ENCODE assay signal across 11 cellular contexts in genomic region chr1:172400073-172400737, GRCh38. TPM values are rescaled to one million over a fixed set of nuclear protein-coding genes. Genes with fewer than 3 reads are reported as not detected.
DNase-seq lines count a peak whose midpoint lies in the region; ATAC-seq and TF ChIP-seq lines count a peak whose summit lies in the region.
"Had no signal": no experiment of that assay in that cellular context is flagged by ENCODE, and none has a peak within 500 bp of the region (broad histone marks: within the 10 kb centered on the region; RNA-seq: fewer than 3 reads in every experiment).

No MANE protein-coding gene starts in this region.

- no peaks in the 10 kb centered on the region for H3K36me3 ChIP-seq in CD8-positive, alpha-beta T cell (ENCODE audit: insufficient read depth, low read length)
- no peaks in the 10 kb centered on the region for H3K36me3 ChIP-seq in SJCRH30
- no peaks in the 10 kb centered on the region for H3K36me3 ChIP-seq in left ventricle myocardium inferior
- H3K36me3 ChIP-seq in sigmoid colon = no peaks in the 10 kb centered on the region

- TF ChIP-seq CTCF in CD8-positive, alpha-beta T cell (IDR thresholded peaks at IDR 0.05) = no peak
- no peak for TF ChIP-seq CTCF in left ventricle myocardium inferior (IDR thresholded peaks at IDR 0.05; ENCODE audit: borderline replicate concordance)
- no peak for TF ChIP-seq CTCF in sigmoid colon (IDR thresholded peaks at IDR 0.05)

- H3K4me1 ChIP-seq in CD8-positive, alpha-beta T cell (ENCODE audit: insufficient read depth, low read length) = peaks cover 38% of the 10 kb centered on the region
- H3K4me1 ChIP-seq in SJCRH30 (peaks cover 32% of the 10 kb centered on the region), left ventricle myocardium inferior (peaks cover 55% of the 10 kb centered on the region), sigmoid colon (peaks cover 0 to 51% (median 45%) of the 10 kb centered on the region in 4 donors)

- DNase-seq in CD8-positive, alpha-beta T cell = no peak
- peak in 1 of 2 experiments; percentile 42 for DNase-seq in SJCRH30
- DNase-seq in left ventricle myocardium inferior = no peak
- no peak for DNase-seq in sigmoid colon
- DNase-seq in SW480 (ENCODE audit: low spot score) = no peak
- no peak for DNase-seq in hippocampal formation (lab: John Stamatoyannopoulos, UW)
- DNase-seq in activated CD4-positive, CD25-positive, alpha-beta regulatory T cell treated with anti-CD3 and anti-CD28 coated beads, Interleukin-2, amount 50 U/mL, for 72 hours = no peak
- DNase-seq: kidney had no signal

- CTCF ChIA-PET in CD8-positive, alpha-beta T cell (lab: Charles Lee) = interaction anchor here (0.7 to 3.5 kb wide), 37 partner anchors 8 to 599 kb away, joined by 3 to 30 read pairs (median 4); partner anchors contain the start of gene PIGC

- WGBS in sigmoid colon, 2 donors = 41 to 65% methylated on average over 6 of the region's 6 CpGs

- no peak for ATAC-seq in CD8-positive, alpha-beta T cell
- ATAC-seq in GM18867 (IDR thresholded peaks at IDR 0.05; ENCODE audit: unreplicated experiment) = no peak

- no peaks in the 10 kb centered on the region for H3K36me3 Mint-ChIP-seq in CD8-positive, alpha-beta T cell

- H3K4me1 Mint-ChIP-seq in CD8-positive, alpha-beta T cell (ENCODE audit: low read depth) = peaks cover 59% of the 10 kb centered on the region

- no peaks in the 10 kb centered on the region for H3K9me3 ChIP-seq in CD8-positive, alpha-beta T cell (ENCODE audit: low read length)
- H3K9me3 ChIP-seq in SJCRH30 (replicated peaks) = no peaks in the 10 kb centered on the region
- H3K9me3 ChIP-seq in left ventricle myocardium inferior (replicated peaks) = no peaks in the 10 kb centered on the region
- no peaks in the 10 kb centered on the region for H3K9me3 ChIP-seq in sigmoid colon

- no peaks in the 10 kb centered on the region for H3K27me3 Mint-ChIP-seq in CD8-positive, alpha-beta T cell (ENCODE audit: low read depth)
- H3K27me3 Mint-ChIP-seq: activated naive CD4-positive, alpha-beta T cell treated with anti-CD3 and anti-CD28 coated beads, Interleukin-2, amount 10 ng/mL, durations not matched to agents 7 days and 5 days had no signal

- POLR2A ChIA-PET in CD8-positive, alpha-beta T cell (lab: Charles Lee) = interaction anchor here (0.8 to 4.1 kb wide), 6 partner anchors 19 to 310 kb away, joined by 3 to 14 read pairs (median 4); partner anchors contain the start of gene PIGC

- no peak overlapping the region for H3K4me3 ChIP-seq in CD8-positive, alpha-beta T cell (ENCODE audit: low read depth, low read length)
- no peak overlapping the region for H3K4me3 ChIP-seq in SJCRH30
- no peak overlapping the region for H3K4me3 ChIP-seq in left ventricle myocardium inferior
- no peak overlapping the region for H3K4me3 ChIP-seq in sigmoid colon

- no peak overlapping the region for H3K27ac ChIP-seq in CD8-positive, alpha-beta T cell (ENCODE audit: low read depth, low read length)
- H3K27ac ChIP-seq in SJCRH30 = peak overlapping the region; percentile 73
- H3K27ac ChIP-seq in left ventricle myocardium inferior (replicated peaks) = peak overlapping the region; percentile 80
- H3K27ac ChIP-seq in sigmoid colon = peak overlapping the region; percentile 68 to 82 (median 78)

- H3K27ac Mint-ChIP-seq in CD8-positive, alpha-beta T cell = peak overlapping the region; percentile 68

- intact Hi-C loops in CD8-positive, alpha-beta T cell (cut with DNase I, micrococcal nuclease) = loop anchor here (2.0 to 10.0 kb wide), 2 partner anchors 45 to 595 kb away; partner anchors contain the start of gene PIGC (in 1 of the 2)
- intact Hi-C loops in left ventricle myocardium inferior (cut with micrococcal nuclease) (loop anchor here (10.0 kb wide), 1 partner anchor 315 kb away; no protein-coding TSS in a partner anchor), sigmoid colon (cut with DNase I) (loop anchor here (1.0 to 5.0 kb wide), 3 partner anchors 43 to 128 kb away; no protein-coding TSS in a partner anchor)

- no peaks in the 10 kb centered on the region for H3K27me3 ChIP-seq in CD8-positive, alpha-beta T cell (ENCODE audit: insufficient read depth, low read length)
- no peaks in the 10 kb centered on the region for H3K27me3 ChIP-seq in SJCRH30
- no peaks in the 10 kb centered on the region for H3K27me3 ChIP-seq in left ventricle myocardium inferior (ENCODE audit: low read depth)
- no peaks in the 10 kb centered on the region for H3K27me3 ChIP-seq in sigmoid colon

- H3K4me3 Mint-ChIP-seq in CD8-positive, alpha-beta T cell = peak overlapping the region; percentile 42

- no peak for TF ChIP-seq EP300 in sigmoid colon (IDR thresholded peaks at IDR 0.05)

- TF ChIP-seq POLR2A in sigmoid colon (IDR thresholded peaks at IDR 0.05) = no peak

- no peaks in the 10 kb centered on the region for H3K9me3 Mint-ChIP-seq in CD8-positive, alpha-beta T cell
- H3K9me3 Mint-ChIP-seq: activated naive CD4-positive, alpha-beta T cell treated with anti-CD3 and anti-CD28 coated beads, Interleukin-2, amount 10 ng/mL, durations not matched to agents 7 days and 5 days had no signal

RNA-seq across cellular contexts. Expression of gene C1orf105, which starts 20.3 kb away (rescaled TPM):
- not detected for total RNA-seq in CD8-positive, alpha-beta T cell
- 17.7 and 21.0 TPM in 2 replicates for total RNA-seq in SJCRH30 (2014; rRNA removed; shearing (Covaris generic))
- total RNA-seq in left ventricle myocardium inferior (8.5 TPM), sigmoid colon (not detected)
- polyA plus RNA-seq in sigmoid colon = not detected
- total RNA-seq: kidney, subcutaneous adipose tissue had no signal

RNA-seq across cellular contexts. Expression of gene PIGC, which starts 43.7 kb away (rescaled TPM):
- total RNA-seq in CD8-positive, alpha-beta T cell = 10 to 100 TPM; 22.1 to 23.2 TPM
- total RNA-seq in SJCRH30 (2014; rRNA removed; shearing (Covaris generic)) = 26.1 and 26.6 TPM in 2 replicates
- total RNA-seq in left ventricle myocardium inferior (15.4 TPM), sigmoid colon (10 to 100 TPM; 20.8 to 37.4 (median 29.7) TPM)
- 10 to 100 TPM; 15.3 to 22.3 (median 19.2) TPM for polyA plus RNA-seq in sigmoid colon
